16 cellular contexts compared by ENCODE assay signal in genomic region chr12:88371416-88372183, GRCh38.
A peak's percentile ranks its signal among the peaks of the same experiment; 100 is the strongest.
DNase-seq lines count a peak whose midpoint lies in the region; ATAC-seq and TF ChIP-seq lines count a peak whose summit lies in the region.
"Had no signal": no experiment of that assay in that cellular context is flagged by ENCODE, and none has a peak within 500 bp of the region (broad histone marks: within the 10 kb centered on the region; RNA-seq: fewer than 3 reads in every experiment).

No MANE protein-coding gene starts in this region.

- no peak overlapping the region for H3K9ac ChIP-seq in colonic mucosa (ENCODE audit: low read depth in 2 of 2, low read length in 2 of 2)
- no peak overlapping the region for H3K9ac ChIP-seq in mesenchymal stem cell (ENCODE audit: low read length)
- H3K9ac ChIP-seq: KMS-11, SK-N-SH had no signal

- H2AK5ac ChIP-seq in mesenchymal stem cell (ENCODE audit: low read length, severe bottlenecking): no peak overlapping the region

- H3K27ac ChIP-seq in colonic mucosa: no peak overlapping the region
- no peak overlapping the region for H3K27ac ChIP-seq in mesenchymal stem cell (ENCODE audit: low read length, poor library complexity, severe bottlenecking)
- H3K27ac ChIP-seq: KMS-11, stomach had no signal

- no peak overlapping the region for H3K4ac ChIP-seq in mesenchymal stem cell (ENCODE audit: low read depth in 1 of 2, low read length in 2 of 2)

- no peak overlapping the region for H3K23ac ChIP-seq in mesenchymal stem cell (ENCODE audit: low read length in 2 of 2)

- no peak overlapping the region for H2BK5ac ChIP-seq in mesenchymal stem cell (ENCODE audit: low read depth, low read length, poor library complexity, severe bottlenecking)

- H3K18ac ChIP-seq in mesenchymal stem cell (ENCODE audit: low read depth in 1 of 2, low read length in 2 of 2): no peak overlapping the region

- no peak overlapping the region for H4K8ac ChIP-seq in mesenchymal stem cell (ENCODE audit: low read length)

- H3K4me3 ChIP-seq in MG63: no peak overlapping the region
- no peak overlapping the region for H3K4me3 ChIP-seq in colonic mucosa
- no peak overlapping the region for H3K4me3 ChIP-seq in mesenchymal stem cell (ENCODE audit: insufficient read depth in 1 of 2, low read depth in 1 of 2, low read length in 2 of 2)
- H3K4me3 ChIP-seq: GM12878, stomach had no signal

- H3K27me3 ChIP-seq in MG63 (no peaks in the 10 kb centered on the region), colonic mucosa (no peaks in the 10 kb centered on the region), mesenchymal stem cell (ENCODE audit: control insufficient read depth in 1 of 2, insufficient read depth in 1 of 2, low read length in 2 of 2) (no peaks in the 10 kb centered on the region)
- H3K27me3 ChIP-seq: stomach had no signal

- no peak overlapping the region for H3K4me2 ChIP-seq in mesenchymal stem cell (ENCODE audit: low read length, poor library complexity, severe bottlenecking)
- H3K4me2 ChIP-seq: KMS-11, SK-N-SH had no signal

- H2BK15ac ChIP-seq in mesenchymal stem cell (ENCODE audit: low read depth, poor library complexity, severe bottlenecking): no peak overlapping the region

- H2BK120ac ChIP-seq in mesenchymal stem cell (ENCODE audit: low read depth, low read length): no peak overlapping the region

- H3K4me1 ChIP-seq in colonic mucosa: no peaks in the 10 kb centered on the region
- H3K4me1 ChIP-seq in mesenchymal stem cell (ENCODE audit: control insufficient read depth, insufficient read depth, low read depth, low read length): no peaks in the 10 kb centered on the region

- no peaks in the 10 kb centered on the region for H3K79me1 ChIP-seq in mesenchymal stem cell (replicated peaks; ENCODE audit: low read length, poor library complexity, severe bottlenecking)

- no peak overlapping the region for H4K91ac ChIP-seq in mesenchymal stem cell (ENCODE audit: low read length)

- H3K14ac ChIP-seq in mesenchymal stem cell (ENCODE audit: low read length in 2 of 2): no peak overlapping the region

- no peak overlapping the region for H2AFZ ChIP-seq in mesenchymal stem cell (ENCODE audit: low read depth, low read length)

- 79% methylated on average over 7 of the region's 7 CpGs for WGBS in mesenchymal stem cell

- H2BK12ac ChIP-seq in mesenchymal stem cell (ENCODE audit: low read length in 2 of 2): no peak overlapping the region

- DNase-seq in AG08395 (ENCODE audit: low spot score) (peak; percentile 27), MG63 (peak; percentile 11), colonic mucosa (peak; percentile 21), mesenchymal stem cell (peak; percentile 35), Kasumi-1 (lab: John Stamatoyannopoulos, UW) (no peak), DMS 273 (lab: John Stamatoyannopoulos, UW; ENCODE audit: unreplicated experiment) (no peak)
- DNase-seq: ACHN; activated CD4-positive, alpha-beta T cell treated with anti-CD3 and anti-CD28 coated beads, Interleukin-2, amount 50 U/mL, for 1 hour; activated T-cell treated with anti-CD3 and anti-CD28 coated beads, Interleukin-2, amount 50 U/mL, for 1 hour; NCI-H187; SK-N-SH; stomach had no signal

- no peak for ATAC-seq in HG02763 (IDR thresholded peaks at IDR 0.05; ENCODE audit: unreplicated experiment)
- no peak for ATAC-seq in HG03520 (IDR thresholded peaks at IDR 0.05; ENCODE audit: unreplicated experiment)
- ATAC-seq: GM12878 had no signal

- H3K36me3 ChIP-seq in MG63: no peaks in the 10 kb centered on the region
- no peaks in the 10 kb centered on the region for H3K36me3 ChIP-seq in colonic mucosa
- no peaks in the 10 kb centered on the region for H3K36me3 ChIP-seq in mesenchymal stem cell (ENCODE audit: control insufficient read depth in 1 of 2, insufficient read depth in 2 of 2, low read depth in 1 of 2, low read length in 2 of 2)
- H3K36me3 ChIP-seq: stomach had no signal

- intact Hi-C loops in colonic mucosa (cut with DNase I): no loop called here

- TF ChIP-seq CTCF in colonic mucosa (IDR thresholded peaks at IDR 0.05): no peak

- H3K9me3 ChIP-seq in MG63 (no peaks in the 10 kb centered on the region), colonic mucosa (no peaks in the 10 kb centered on the region), mesenchymal stem cell (ENCODE audit: control insufficient read depth, low read length) (no peaks in the 10 kb centered on the region)
- H3K9me3 ChIP-seq: SK-N-SH, stomach had no signal

Comparison
In these comparisons a context has a peak if more than half of its experiments do, and no peak if none do; other contexts are left out.
1. DNase-seq: peak in AG08395 (single experiment), MG63 (single experiment), colonic mucosa (single experiment) and mesenchymal stem cell (single experiment); none in Kasumi-1 (0 of 2) and DMS 273 (single experiment).